Comparison of ENCODE assay signal across 11 cellular contexts in genomic region chr5:56851258-56851941, GRCh38. TPM values are rescaled to one million over a fixed set of nuclear protein-coding genes. Genes with fewer than 3 reads are reported as not detected.
A peak's percentile ranks its signal among the peaks of the same experiment; 100 is the strongest.
DNase-seq lines count a peak whose midpoint lies in the region; ATAC-seq and TF ChIP-seq lines count a peak whose summit lies in the region.
"Had no signal": no experiment of that assay in that cellular context is flagged by ENCODE, and none has a peak within 500 bp of the region (broad histone marks: within the 10 kb centered on the region; RNA-seq: fewer than 3 reads in every experiment).

No MANE protein-coding gene starts in this region.

- peaks cover 82 to 90% of the 10 kb centered on the region in 2 donors for H3K4me1 ChIP-seq in thyroid gland
- no peaks in the 10 kb centered on the region for H3K4me1 ChIP-seq in uterus

- in situ Hi-C loops in G401 (cut with HindIII; ENCODE audit: low sequenced_read_pairs), result no loop called here

- H3K36me3 ChIP-seq in thyroid gland (no peaks in the 10 kb centered on the region), uterus (no peaks in the 10 kb centered on the region)
- H3K36me3 ChIP-seq: stomach had no signal

- peak overlapping the region in 1 of 2 donors; percentile 11 for H3K4me3 ChIP-seq in cardiac fibroblast (replicated peaks in 1 of 2; ENCODE audit: low read depth in 2 of 2, low read length in 2 of 2)
- H3K4me3 ChIP-seq in thyroid gland (replicated peaks in 1 of 3), result no peak overlapping the region
- H3K4me3 ChIP-seq in uterus, result no peak overlapping the region
- H3K4me3 ChIP-seq: stomach had no signal

- ATAC-seq in left lobe of liver, result peak; percentile 85

- peak in 1 of 2 donors; percentile 40 for TF ChIP-seq POLR2A in thyroid gland (IDR thresholded peaks at IDR 0.05)
- no peak for TF ChIP-seq POLR2A in uterus (IDR thresholded peaks at IDR 0.05)

- TF ChIP-seq CTCF in cardiac fibroblast (IDR thresholded peaks at IDR 0.05; ENCODE audit: low read depth, low read length) (no peak), thyroid gland (IDR thresholded peaks at IDR 0.05) (no peak), uterus (IDR thresholded peaks at IDR 0.05) (no peak)

- no peaks in the 10 kb centered on the region for H3K27me3 Mint-ChIP-seq in activated naive CD4-positive, alpha-beta T cell treated with anti-CD3 and anti-CD28 coated beads, Interleukin-2, amount 10 ng/mL, durations not matched to agents 7 days and 5 days

- CTCF ChIA-PET in activated naive CD4-positive, alpha-beta T cell treated with anti-CD3 and anti-CD28 coated beads, Interleukin-2, amount 10 ng/mL, durations not matched to agents 7 days and 5 days (lab: Charles Lee), result interaction anchor here (4.8 kb wide), 1 partner anchor 14 kb away, joined by 15 read pairs; no protein-coding TSS in a partner anchor

- no peak for DNase-seq in activated naive CD4-positive, alpha-beta T cell treated with anti-CD3 and anti-CD28 coated beads, Interleukin-2, amount 10 ng/mL, durations not matched to agents 7 days and 5 days
- no peak for DNase-seq in activated naive CD4-positive, alpha-beta T cell treated with Interleukin-2 at 50 U/mL for 16 hours
- DNase-seq in cardiac fibroblast (ENCODE audit: low read depth in 2 of 2), result peak; percentile 28 to 53
- no peak for DNase-seq in left lobe of liver (ENCODE audit: low spot score)
- DNase-seq in thyroid gland, result peak; percentile 66 to 72
- no peak for DNase-seq in G401 (ENCODE audit: low spot score)
- DNase-seq in NCI-H2081 treated with DMSO at 0.1 percent for 48 hours (lab: John Stamatoyannopoulos, UW), result no peak
- no peak for DNase-seq in uterus
- DNase-seq: AML-193, NCI-H1417 treated with DMSO at 0.1 percent for 48 hours, stomach had no signal

- H3K27ac ChIP-seq in thyroid gland (peak overlapping the region; percentile 63 to 81 (median 76)), uterus (no peak overlapping the region)

- intact Hi-C loops in thyroid gland (cut with DNase I), result no loop called here
- intact Hi-C loops in uterus (cut with DNase I; ENCODE audit: low total_unique reads), result no loop called here

- peaks cover 37% of the 10 kb centered on the region for H3K36me3 Mint-ChIP-seq in activated naive CD4-positive, alpha-beta T cell treated with anti-CD3 and anti-CD28 coated beads, Interleukin-2, amount 10 ng/mL, durations not matched to agents 7 days and 5 days

- H3K9me3 ChIP-seq in thyroid gland (no peaks in the 10 kb centered on the region), uterus (no peaks in the 10 kb centered on the region)
- H3K9me3 ChIP-seq: stomach had no signal

- peaks cover 86% of the 10 kb centered on the region for H3K4me1 Mint-ChIP-seq in activated naive CD4-positive, alpha-beta T cell treated with anti-CD3 and anti-CD28 coated beads, Interleukin-2, amount 10 ng/mL, durations not matched to agents 7 days and 5 days

- no peaks in the 10 kb centered on the region for H3K9me3 Mint-ChIP-seq in activated naive CD4-positive, alpha-beta T cell treated with anti-CD3 and anti-CD28 coated beads, Interleukin-2, amount 10 ng/mL, durations not matched to agents 7 days and 5 days

- H3K4me3 Mint-ChIP-seq in activated naive CD4-positive, alpha-beta T cell treated with anti-CD3 and anti-CD28 coated beads, Interleukin-2, amount 10 ng/mL, durations not matched to agents 7 days and 5 days, result peak overlapping the region; percentile 0

- no peaks in the 10 kb centered on the region for H3K27me3 ChIP-seq in thyroid gland
- no peaks in the 10 kb centered on the region for H3K27me3 ChIP-seq in uterus
- H3K27me3 ChIP-seq: stomach had no signal

- peak overlapping the region; percentile 0 for H3K27ac Mint-ChIP-seq in activated naive CD4-positive, alpha-beta T cell treated with anti-CD3 and anti-CD28 coated beads, Interleukin-2, amount 10 ng/mL, durations not matched to agents 7 days and 5 days

- 15 to 21% methylated on average over 6 of the region's 6 CpGs for WGBS in thyroid gland, 2 donors

RNA-seq across cellular contexts. Expression of gene MAP3K1, which starts 36.1 kb away (rescaled TPM):
- total RNA-seq in left lobe of liver, result 5.8 TPM
- total RNA-seq in thyroid gland, result 100 to 1,000 TPM in 1 of 4 donors, 10 to 100 TPM in 3; 56.9 to 113 (median 66.4) TPM
- total RNA-seq in G401 (2014; rRNA removed; shearing (Covaris generic)), result 2.8 and 6.8 TPM in 2 replicates
- total RNA-seq in uterus, result 10 to 100 TPM in 3 of 4 donors, 1 to 10 TPM in 1; 9.0 to 95.3 (median 20.0) TPM

RNA-seq across cellular contexts. Expression of gene SETD9, which starts 58.0 kb away (rescaled TPM):
- total RNA-seq in left lobe of liver, result 7.1 TPM
- 10 to 100 TPM; 11.2 to 20.3 (median 14.3) TPM for total RNA-seq in thyroid gland
- total RNA-seq in G401 (2014; rRNA removed; shearing (Covaris generic)), result 16.0 and 43.8 TPM in 2 replicates
- 1 to 10 TPM; 1.5 to 7.2 (median 3.1) TPM for total RNA-seq in uterus

Comparison
In these comparisons a context has a peak if more than half of its experiments do, and no peak if none do; other contexts are left out.
1. DNase-seq: peak in cardiac fibroblast (2 of 2) and thyroid gland (2 of 2); none in activated naive CD4-positive, alpha-beta T cell treated with anti-CD3 and anti-CD28 coated beads, Interleukin-2, amount 10 ng/mL, durations not matched to agents 7 days and 5 days (single experiment), activated naive CD4-positive, alpha-beta T cell treated with Interleukin-2 at 50 U/mL for 16 hours (single experiment), left lobe of liver (single experiment), G401 (single experiment), NCI-H2081 treated with DMSO at 0.1 percent for 48 hours (single experiment) and uterus (0 of 2).
2. H3K27ac ChIP-seq: peak in thyroid gland (3 of 3); none in uterus (0 of 2).